Comparison of ENCODE assay signal across 26 cellular contexts in genomic region chr22:42061041-42061440, GRCh38. TPM values are rescaled to one million over a fixed set of nuclear protein-coding genes. Genes with fewer than 3 reads are reported as not detected.
DNase-seq lines count a peak whose midpoint lies in the region; ATAC-seq, FAIRE-seq and TF ChIP-seq lines count a peak whose summit lies in the region.
"Had no signal": no experiment of that assay in that cellular context is flagged by ENCODE, and none has a peak within 500 bp of the region (broad histone marks: within the 10 kb centered on the region; RNA-seq: fewer than 3 reads in every experiment).

No MANE protein-coding gene starts in this region.

- H3K4me1 Mint-ChIP-seq in activated CD8-positive, alpha-beta memory T cell treated with anti-CD3 and anti-CD28 coated beads, Interleukin-2, amount 10 ng/mL, durations not matched to agents 7 days and 5 days = no peaks in the 10 kb centered on the region
- H3K4me1 Mint-ChIP-seq in neural progenitor cell = peaks cover 9% of the 10 kb centered on the region
- no peaks in the 10 kb centered on the region for H3K4me1 Mint-ChIP-seq in activated T-cell treated with anti-CD3 and anti-CD28 coated beads, Interleukin-2, amount 50 U/mL, for 72 hours (ENCODE audit: low read depth)

- no peak overlapping the region for H3K27ac ChIP-seq in K562 (ENCODE audit: extremely low read depth, low read depth, low read length)
- no peak overlapping the region for H3K27ac ChIP-seq in neural progenitor cell
- H3K27ac ChIP-seq: BLaER1 treated with 17β-estradiol and CSF1 and Interleukin-3, amounts not matched to agents 10 nM and 100 nM; SJSA1 had no signal

- H3F3A ChIP-seq in neural progenitor cell (ENCODE audit: low read depth) = peaks cover 5% of the 10 kb centered on the region

- WGBS in K562 (ENCODE audit: insufficient coverage, low coverage, missing lambda C conversion rate) = 89% methylated on average over 6 of the region's 7 CpGs

- no peak for FAIRE-seq in K562 (lab: Jason Lieb, UNC)
- FAIRE-seq: GM18507, GM19239, HTR-8/SVneo had no signal

- H3K79me2 ChIP-seq in K562 (ENCODE audit: control insufficient read depth, insufficient read depth, low read length) (no peaks in the 10 kb centered on the region), neural progenitor cell (ENCODE audit: low read depth) (no peaks in the 10 kb centered on the region)

- intact Hi-C loops in K562 (cut with micrococcal nuclease) = no loop called here

- no peak for TF ChIP-seq RAD21 in K562 (CRISPR knock-in tag; conservative IDR thresholded peaks at IDR 0.05 in 1 of 2, IDR thresholded peaks at IDR 0.05 in 1 of 2)

- H3K27me3 ChIP-seq in K562 (ENCODE audit: control insufficient read depth in 2 of 2, insufficient read depth in 2 of 2, low read length in 2 of 2) (no peaks in the 10 kb centered on the region), neural progenitor cell (no peaks in the 10 kb centered on the region), MG63 (no peaks in the 10 kb centered on the region)
- H3K27me3 ChIP-seq: BLaER1 treated with 17β-estradiol and CSF1 and Interleukin-3, amounts not matched to agents 10 nM and 100 nM; SJSA1 had no signal

- POLR2A ChIA-PET in K562 (lab: Yijun Ruan, JAX) = interaction anchor here (0.5 to 0.8 kb wide), 2 partner anchors 18 to 113 kb away, joined by 3 to 4 read pairs; no protein-coding TSS in a partner anchor

- in situ Hi-C loops in K562 (cut with MboI) = no loop called here

- H3K36me3 ChIP-seq in K562 (ENCODE audit: control insufficient read depth, insufficient read depth, low read length) (peaks cover 41% of the 10 kb centered on the region; the same call in 2 of the 3 replicates), neural progenitor cell (peaks cover 3% of the 10 kb centered on the region), MG63 (peaks cover 5% of the 10 kb centered on the region)

- no peak for TF ChIP-seq POLR2A in K562 (conservative IDR thresholded peaks at IDR 0.05)

- TF ChIP-seq EP300 in K562 (IDR thresholded peaks at IDR 0.05; ENCODE audit: low read length) = no peak

- H3K9ac ChIP-seq in K562 (ENCODE audit: insufficient read depth in 1 of 2, low read depth in 2 of 2, low read length in 2 of 2) (no peak overlapping the region), neural progenitor cell (no peak overlapping the region)
- H3K9ac ChIP-seq: BLaER1 treated with 17β-estradiol and CSF1 and Interleukin-3, amounts not matched to agents 10 nM and 100 nM had no signal

- no peak overlapping the region for H3K4me3 ChIP-seq in K562
- no peak overlapping the region for H3K4me3 ChIP-seq in neural progenitor cell
- H3K4me3 ChIP-seq in MG63 = no peak overlapping the region
- H3K4me3 ChIP-seq: BLaER1 treated with 17β-estradiol and CSF1 and Interleukin-3, amounts not matched to agents 10 nM and 100 nM; SJSA1 had no signal

- H3K9me3 ChIP-seq in K562 (replicated peaks; ENCODE audit: control insufficient read depth, insufficient read depth, low read depth, low read length) = no peaks in the 10 kb centered on the region; the same call in none of the 2 replicates
- H3K9me3 ChIP-seq in neural progenitor cell (ENCODE audit: low read depth) = peaks cover 10% of the 10 kb centered on the region
- H3K9me3 ChIP-seq in MG63 = peaks cover 13% of the 10 kb centered on the region

- no peak overlapping the region for H3K4me2 ChIP-seq in K562 (ENCODE audit: insufficient read depth, low read length)
- H3K4me2 ChIP-seq in neural progenitor cell = no peak overlapping the region
- H3K4me2 ChIP-seq: BLaER1 treated with 17β-estradiol and CSF1 and Interleukin-3, amounts not matched to agents 10 nM and 100 nM had no signal

- DNase-seq in activated CD8-positive, alpha-beta memory T cell treated with anti-CD3 and anti-CD28 coated beads, Interleukin-2, amount 10 ng/mL, durations not matched to agents 7 days and 5 days = peak; percentile 19
- DNase-seq in K562 (ENCODE audit: extremely low read depth in 1 of 4, low spot score in 3 of 4) (no peak), neural progenitor cell (ENCODE audit: low spot score) (no peak), ureter (ENCODE audit: low spot score) (peak; percentile 24), MG63 (no peak)
- DNase-seq in activated T-cell treated with anti-CD3 and anti-CD28 coated beads, Interleukin-2, amount 50 U/mL, for 72 hours = no peak
- DNase-seq: CD8-positive, alpha-beta T cell; DMS53; GDM1; GOT3; HCEC 1CT; IMR-90; MV-4-11; NCI-H1105 treated with DMSO at 0.1 percent for 48 hours; NCI-H1694; NCI-H2081; NCI-H2171 treated with DMSO at 0.1 percent for 48 hours; NCI-H446; NCI-H526; OCI-M1 had no signal

- H3K4me1 ChIP-seq in K562 (replicated peaks in 1 of 2; ENCODE audit: control insufficient read depth in 2 of 2, insufficient read depth in 2 of 2, low read length in 2 of 2) = no peaks in the 10 kb centered on the region; a peak in 1 of 5 replicates
- H3K4me1 ChIP-seq in neural progenitor cell = no peaks in the 10 kb centered on the region
- H3K4me1 ChIP-seq: BLaER1 treated with 17β-estradiol and CSF1 and Interleukin-3, amounts not matched to agents 10 nM and 100 nM; SJSA1 had no signal

- CTCF ChIA-PET in activated CD8-positive, alpha-beta memory T cell treated with anti-CD3 and anti-CD28 coated beads, Interleukin-2, amount 10 ng/mL, durations not matched to agents 7 days and 5 days (lab: Charles Lee) = interaction anchor here (1.2 kb wide), 1 partner anchor 9 kb away, joined by 3 read pairs; no protein-coding TSS in a partner anchor
- CTCF ChIA-PET in K562 (lab: Yijun Ruan, JAX; ENCODE audit: low intra/inter-chr PET ratio) = no interaction called here

- no peak overlapping the region for H3K4me3 Mint-ChIP-seq in activated CD8-positive, alpha-beta memory T cell treated with anti-CD3 and anti-CD28 coated beads, Interleukin-2, amount 10 ng/mL, durations not matched to agents 7 days and 5 days
- H3K4me3 Mint-ChIP-seq in neural progenitor cell = no peak overlapping the region
- no peak overlapping the region for H3K4me3 Mint-ChIP-seq in activated T-cell treated with anti-CD3 and anti-CD28 coated beads, Interleukin-2, amount 50 U/mL, for 72 hours
- H3K4me3 Mint-ChIP-seq: CD8-positive, alpha-beta T cell had no signal

- peaks cover 14% of the 10 kb centered on the region for H3K9me3 Mint-ChIP-seq in activated CD8-positive, alpha-beta memory T cell treated with anti-CD3 and anti-CD28 coated beads, Interleukin-2, amount 10 ng/mL, durations not matched to agents 7 days and 5 days (ENCODE audit: low read depth)
- H3K9me3 Mint-ChIP-seq in neural progenitor cell = peaks cover 18% of the 10 kb centered on the region
- peaks cover 10 to 12% of the 10 kb centered on the region in 2 donors for H3K9me3 Mint-ChIP-seq in activated T-cell treated with anti-CD3 and anti-CD28 coated beads, Interleukin-2, amount 50 U/mL, for 72 hours

- no peaks in the 10 kb centered on the region for H3K9me1 ChIP-seq in K562 (ENCODE audit: control insufficient read depth, insufficient read depth, low read length)

- H2AFZ ChIP-seq in K562 (ENCODE audit: low read depth, low read length) (no peak overlapping the region), neural progenitor cell (replicated peaks) (no peak overlapping the region)

- H3K27ac Mint-ChIP-seq in activated CD8-positive, alpha-beta memory T cell treated with anti-CD3 and anti-CD28 coated beads, Interleukin-2, amount 10 ng/mL, durations not matched to agents 7 days and 5 days = no peak overlapping the region
- peak overlapping the region; percentile 50 for H3K27ac Mint-ChIP-seq in neural progenitor cell
- H3K27ac Mint-ChIP-seq in activated T-cell treated with anti-CD3 and anti-CD28 coated beads, Interleukin-2, amount 50 U/mL, for 72 hours = no peak overlapping the region
- H3K27ac Mint-ChIP-seq: CD8-positive, alpha-beta T cell had no signal

- TF ChIP-seq CTCF in K562 (IDR thresholded peaks at IDR 0.05 in 2 of 3, conservative IDR thresholded peaks at IDR 0.05 in 1 of 3; ENCODE audit: insufficient read depth in 2 of 3, low read depth in 1 of 3, low read length in 3 of 3) = no peak
- TF ChIP-seq CTCF in neural progenitor cell (IDR thresholded peaks at IDR 0.05) = no peak

- no peaks in the 10 kb centered on the region for H4K20me1 ChIP-seq in K562 (replicated peaks; ENCODE audit: control insufficient read depth, insufficient read depth, low read length)
- H4K20me1 ChIP-seq in neural progenitor cell (ENCODE audit: low read depth) = no peaks in the 10 kb centered on the region

- BruUV-seq in K562 (replicated peaks; lab: Mats Ljungman, UMichigan) = no TSS peak

- peaks cover 74% of the 10 kb centered on the region for H3K36me3 Mint-ChIP-seq in activated CD8-positive, alpha-beta memory T cell treated with anti-CD3 and anti-CD28 coated beads, Interleukin-2, amount 10 ng/mL, durations not matched to agents 7 days and 5 days
- peaks cover 43% of the 10 kb centered on the region for H3K36me3 Mint-ChIP-seq in neural progenitor cell
- peaks cover 20 to 34% of the 10 kb centered on the region in 2 donors for H3K36me3 Mint-ChIP-seq in activated T-cell treated with anti-CD3 and anti-CD28 coated beads, Interleukin-2, amount 50 U/mL, for 72 hours (ENCODE audit: insufficient read depth in 2 of 2)

- ATAC-seq in activated CD8-positive, alpha-beta memory T cell treated with anti-CD3 and anti-CD28 coated beads, Interleukin-2, amount 10 ng/mL, durations not matched to agents 7 days and 5 days = no peak
- no peak for ATAC-seq in K562
- no peak for ATAC-seq in HG02623 (IDR thresholded peaks at IDR 0.05; ENCODE audit: unreplicated experiment)
- ATAC-seq in activated T-cell treated with anti-CD3 and anti-CD28 coated beads, Interleukin-2, amount 50 U/mL, for 72 hours (replicated peaks in 1 of 2) = no peak
- ATAC-seq: CD8-positive, alpha-beta T cell had no signal

- H3K27me3 Mint-ChIP-seq in activated CD8-positive, alpha-beta memory T cell treated with anti-CD3 and anti-CD28 coated beads, Interleukin-2, amount 10 ng/mL, durations not matched to agents 7 days and 5 days = no peaks in the 10 kb centered on the region
- H3K27me3 Mint-ChIP-seq in neural progenitor cell (ENCODE audit: insufficient read depth, low read depth) = peaks cover 12% of the 10 kb centered on the region
- no peaks in the 10 kb centered on the region for H3K27me3 Mint-ChIP-seq in activated T-cell treated with anti-CD3 and anti-CD28 coated beads, Interleukin-2, amount 50 U/mL, for 72 hours (ENCODE audit: low read depth)

RNA-seq across cellular contexts. Expression of gene NAGA, which starts 9.6 kb away (rescaled TPM):
- 10 to 100 TPM; 23.1 to 27.1 TPM for total RNA-seq in activated CD8-positive, alpha-beta memory T cell treated with anti-CD3 and anti-CD28 coated beads, Interleukin-2, amount 10 ng/mL, durations not matched to agents 7 days and 5 days
- total RNA-seq in K562 (2011; cell fraction: chromatin; rRNA removed; ENCODE audit: low replicate concordance) = 16.6 and 38.0 TPM in 2 replicates
- total RNA-seq in K562 (2011; cell fraction: nucleolus; rRNA removed) = 44.2 and 46.5 TPM in 2 replicates
- total RNA-seq in K562 (2011; cell fraction: nucleoplasm; rRNA removed) = 39.2 and 40.2 TPM in 2 replicates
- total RNA-seq in K562 (2014; rRNA removed) = 19.5 and 20.6 TPM in 2 replicates
- 9.9 and 11.5 TPM in 2 replicates for total RNA-seq in K562 (2014; rRNA removed; fragmentation: Illumina TruSeq; extraction: Trizol)
- 15.9 and 16.1 TPM in 2 replicates for total RNA-seq in K562 (2015; rRNA removed; fragmentation: Illumina TruSeq; extraction: Trizol)
- total RNA-seq in K562 (2021) = 20.0 and 20.4 TPM in 2 replicates
- 18.1 and 19.7 TPM in 2 replicates for polyA plus RNA-seq in K562 (2011; rRNA removed)
- polyA plus RNA-seq in K562 (2011; cell fraction: cytosol; rRNA removed) = 21.2 and 43.7 TPM in 2 replicates
- polyA plus RNA-seq in K562 (2011; cell fraction: nucleus; rRNA removed) = 13.4 and 19.5 TPM in 2 replicates
- 21.5 and 34.7 TPM in 2 replicates for polyA plus RNA-seq in K562 (2012)
- 20.6 and 22.1 TPM in 2 replicates for polyA plus RNA-seq in K562 (2014; fragmentation: Illumina TruSeq; extraction: Trizol)
- 1 to 10 TPM; 6.5 to 7.0 TPM for polyA plus RNA-seq in K562 (2014; fragmentation: Nextera tagmentation; extraction: Ambion mirVana)
- 17.4 and 18.7 TPM in 2 replicates for polyA plus RNA-seq in K562 (2014; rRNA removed)
- polyA minus RNA-seq in K562 (2011; rRNA and poly(A)+ RNA removed) = 12.0 and 18.6 TPM in 2 replicates
- polyA minus RNA-seq in K562 (2011; cell fraction: cytosol; rRNA and poly(A)+ RNA removed) = 12.7 and 15.5 TPM in 2 replicates
- polyA minus RNA-seq in K562 (2011; cell fraction: nucleus; rRNA and poly(A)+ RNA removed) = 9.1 and 9.3 TPM in 2 replicates
- 14.9 and 29.1 TPM in 2 replicates for total RNA-seq in neural progenitor cell (ENCODE audit: low replicate concordance)
- total RNA-seq in ureter = 33.4 TPM
- 10 to 100 TPM; 18.6 to 27.5 TPM for total RNA-seq in activated T-cell treated with anti-CD3 and anti-CD28 coated beads, Interleukin-2, amount 50 U/mL, for 72 hours
- total RNA-seq in MG63 (2014; rRNA removed; shearing (Covaris generic); ENCODE audit: low replicate concordance) = 16.9 and 25.2 TPM in 2 replicates

RNA-seq across cellular contexts. Expression of gene PHETA2, which starts 13.0 kb away (rescaled TPM):
- total RNA-seq in activated CD8-positive, alpha-beta memory T cell treated with anti-CD3 and anti-CD28 coated beads, Interleukin-2, amount 10 ng/mL, durations not matched to agents 7 days and 5 days = 1 to 10 TPM; 2.0 to 2.5 TPM
- total RNA-seq in K562 (2011; cell fraction: chromatin; rRNA removed; ENCODE audit: low replicate concordance) = 0.18 and 0.69 TPM in 2 replicates
- total RNA-seq in K562 (2011; cell fraction: nucleolus; rRNA removed) = 0.26 TPM in 1 of 2 replicates, not detected in the other
- 0.15 TPM in 1 of 2 replicates, not detected in the other for total RNA-seq in K562 (2011; cell fraction: nucleoplasm; rRNA removed)
- total RNA-seq in K562 (2014; rRNA removed) (not detected in 2 replicates), K562 (2014; rRNA removed; fragmentation: Illumina TruSeq; extraction: Trizol) (0.06 TPM in 1 of 2 replicates, not detected in the other), K562 (2015; rRNA removed; fragmentation: Illumina TruSeq; extraction: Trizol) (0.07 and 0.08 TPM in 2 replicates), K562 (2021) (0.18 and 0.22 TPM in 2 replicates), neural progenitor cell (ENCODE audit: low replicate concordance) (0.79 and 2.3 TPM in 2 replicates), ureter (7.8 TPM)
- polyA plus RNA-seq in K562 (2011; rRNA removed) (0.08 and 0.14 TPM in 2 replicates), K562 (2014; fragmentation: Illumina TruSeq; extraction: Trizol) (0.08 TPM in 1 of 2 replicates, not detected in the other), K562 (2014; fragmentation: Nextera tagmentation; extraction: Ambion mirVana) (not detected), K562 (2014; rRNA removed) (0.07 and 0.31 TPM in 2 replicates)
- polyA plus RNA-seq in K562 (2011; cell fraction: cytosol; rRNA removed) = 0.03 and 0.18 TPM in 2 replicates
- polyA plus RNA-seq in K562 (2011; cell fraction: nucleus; rRNA removed) = 0.24 and 0.38 TPM in 2 replicates
- 0.08 and 0.15 TPM in 2 replicates for polyA plus RNA-seq in K562 (2012)
- polyA minus RNA-seq in K562 (2011; rRNA and poly(A)+ RNA removed) = 0.11 TPM in 1 of 2 replicates, not detected in the other
- not detected in 2 replicates for polyA minus RNA-seq in K562 (2011; cell fraction: cytosol; rRNA and poly(A)+ RNA removed)
- polyA minus RNA-seq in K562 (2011; cell fraction: nucleus; rRNA and poly(A)+ RNA removed) = 0.13 and 0.22 TPM in 2 replicates
- total RNA-seq in activated T-cell treated with anti-CD3 and anti-CD28 coated beads, Interleukin-2, amount 50 U/mL, for 72 hours = 1 to 10 TPM; 2.4 to 3.8 TPM
- 0.16 TPM in 1 of 2 replicates, not detected in the other for total RNA-seq in MG63 (2014; rRNA removed; shearing (Covaris generic); ENCODE audit: low replicate concordance)

RNA-seq across cellular contexts. Expression of gene SMDT1, which starts 18.5 kb away (rescaled TPM):
- 10 to 100 TPM; 60.4 to 72.1 TPM for total RNA-seq in activated CD8-positive, alpha-beta memory T cell treated with anti-CD3 and anti-CD28 coated beads, Interleukin-2, amount 10 ng/mL, durations not matched to agents 7 days and 5 days
- total RNA-seq in K562 (2011; cell fraction: chromatin; rRNA removed; ENCODE audit: low replicate concordance) = 16.6 and 21.1 TPM in 2 replicates
- 15.8 and 17.3 TPM in 2 replicates for total RNA-seq in K562 (2011; cell fraction: nucleolus; rRNA removed)
- total RNA-seq in K562 (2011; cell fraction: nucleoplasm; rRNA removed) = 22.7 and 26.6 TPM in 2 replicates
- total RNA-seq in K562 (2014; rRNA removed) (7.9 and 19.3 TPM in 2 replicates), K562 (2014; rRNA removed; fragmentation: Illumina TruSeq; extraction: Trizol) (14.0 and 14.3 TPM in 2 replicates), K562 (2015; rRNA removed; fragmentation: Illumina TruSeq; extraction: Trizol) (9.8 and 12.9 TPM in 2 replicates), K562 (2021) (65.2 and 68.7 TPM in 2 replicates), neural progenitor cell (ENCODE audit: low replicate concordance) (2.9 and 6.3 TPM in 2 replicates), ureter (86.4 TPM)
- polyA plus RNA-seq in K562 (2011; rRNA removed) (23.2 and 28.7 TPM in 2 replicates), K562 (2014; fragmentation: Illumina TruSeq; extraction: Trizol) (13.5 and 26.6 TPM in 2 replicates), K562 (2014; fragmentation: Nextera tagmentation; extraction: Ambion mirVana) (10 to 100 TPM; 11.7 to 20.3 TPM), K562 (2014; rRNA removed) (33.6 and 38.0 TPM in 2 replicates)
- polyA plus RNA-seq in K562 (2011; cell fraction: cytosol; rRNA removed) = 36.3 and 38.6 TPM in 2 replicates
- polyA plus RNA-seq in K562 (2011; cell fraction: nucleus; rRNA removed) = 17.5 and 21.9 TPM in 2 replicates
- 94.3 and 108 TPM in 2 replicates for polyA plus RNA-seq in K562 (2012)
- 8.0 and 10.4 TPM in 2 replicates for polyA minus RNA-seq in K562 (2011; rRNA and poly(A)+ RNA removed)
- 3.3 and 9.8 TPM in 2 replicates for polyA minus RNA-seq in K562 (2011; cell fraction: cytosol; rRNA and poly(A)+ RNA removed)
- polyA minus RNA-seq in K562 (2011; cell fraction: nucleus; rRNA and poly(A)+ RNA removed) = 4.3 and 8.6 TPM in 2 replicates
- total RNA-seq in activated T-cell treated with anti-CD3 and anti-CD28 coated beads, Interleukin-2, amount 50 U/mL, for 72 hours = 100 to 1,000 TPM; 103 to 105 TPM
- total RNA-seq in MG63 (2014; rRNA removed; shearing (Covaris generic); ENCODE audit: low replicate concordance) = 31.8 and 64.7 TPM in 2 replicates

RNA-seq across cellular contexts. Expression of gene NDUFA6, which starts 29.5 kb away (rescaled TPM):
- total RNA-seq in activated CD8-positive, alpha-beta memory T cell treated with anti-CD3 and anti-CD28 coated beads, Interleukin-2, amount 10 ng/mL, durations not matched to agents 7 days and 5 days = 10 to 100 TPM; 75.9 to 91.6 TPM
- 23.1 and 44.0 TPM in 2 replicates for total RNA-seq in K562 (2011; cell fraction: chromatin; rRNA removed; ENCODE audit: low replicate concordance)
- 19.3 and 23.5 TPM in 2 replicates for total RNA-seq in K562 (2011; cell fraction: nucleolus; rRNA removed)
- total RNA-seq in K562 (2011; cell fraction: nucleoplasm; rRNA removed) = 31.0 and 37.9 TPM in 2 replicates
- 103 and 110 TPM in 2 replicates for total RNA-seq in K562 (2014; rRNA removed)
- total RNA-seq in K562 (2014; rRNA removed; fragmentation: Illumina TruSeq; extraction: Trizol) = 113 and 132 TPM in 2 replicates
- 117 and 129 TPM in 2 replicates for total RNA-seq in K562 (2015; rRNA removed; fragmentation: Illumina TruSeq; extraction: Trizol)
- total RNA-seq in K562 (2021) = 90.0 and 103 TPM in 2 replicates
- polyA plus RNA-seq in K562 (2011; rRNA removed) = 103 and 128 TPM in 2 replicates
- 50.0 and 67.5 TPM in 2 replicates for polyA plus RNA-seq in K562 (2011; cell fraction: cytosol; rRNA removed)
- 32.0 and 41.2 TPM in 2 replicates for polyA plus RNA-seq in K562 (2011; cell fraction: nucleus; rRNA removed)
- polyA plus RNA-seq in K562 (2012) = 67.9 and 173 TPM in 2 replicates
- polyA plus RNA-seq in K562 (2014; fragmentation: Illumina TruSeq; extraction: Trizol) = 106 and 110 TPM in 2 replicates
- 100 to 1,000 TPM; 465 to 474 TPM for polyA plus RNA-seq in K562 (2014; fragmentation: Nextera tagmentation; extraction: Ambion mirVana)
- 141 and 148 TPM in 2 replicates for polyA plus RNA-seq in K562 (2014; rRNA removed)
- polyA minus RNA-seq in K562 (2011; rRNA and poly(A)+ RNA removed) = 34.4 and 34.7 TPM in 2 replicates
- polyA minus RNA-seq in K562 (2011; cell fraction: cytosol; rRNA and poly(A)+ RNA removed) = 19.7 and 22.5 TPM in 2 replicates
- 6.5 and 11.0 TPM in 2 replicates for polyA minus RNA-seq in K562 (2011; cell fraction: nucleus; rRNA and poly(A)+ RNA removed)
- total RNA-seq in neural progenitor cell (ENCODE audit: low replicate concordance) = 100 and 132 TPM in 2 replicates
- total RNA-seq in ureter = 55.1 TPM
- 10 to 100 TPM; 87.8 to 91.7 TPM for total RNA-seq in activated T-cell treated with anti-CD3 and anti-CD28 coated beads, Interleukin-2, amount 50 U/mL, for 72 hours
- 62.0 and 91.3 TPM in 2 replicates for total RNA-seq in MG63 (2014; rRNA removed; shearing (Covaris generic); ENCODE audit: low replicate concordance)

Comparison
In these comparisons a context has a peak if more than half of its experiments do, and no peak if none do; other contexts are left out.
1. DNase-seq: peak in activated CD8-positive, alpha-beta memory T cell treated with anti-CD3 and anti-CD28 coated beads, Interleukin-2, amount 10 ng/mL, durations not matched to agents 7 days and 5 days (single experiment) and ureter (single experiment); none in K562 (0 of 4), neural progenitor cell (single experiment), activated T-cell treated with anti-CD3 and anti-CD28 coated beads, Interleukin-2, amount 50 U/mL, for 72 hours (0 of 2) and MG63 (single experiment).